In genomic region chr17:54372071-54372720, GRCh38 we compare ENCODE assay signal across 17 cellular contexts.
DNase-seq lines count a peak whose midpoint lies in the region; ATAC-seq, FAIRE-seq and TF ChIP-seq lines count a peak whose summit lies in the region.
"Had no signal": no experiment of that assay in that cellular context is flagged by ENCODE, and none has a peak within 500 bp of the region (broad histone marks: within the 10 kb centered on the region; RNA-seq: fewer than 3 reads in every experiment).

No MANE protein-coding gene starts in this region.

- no peak for FAIRE-seq in RCC 7860 (lab: Jason Lieb, UNC)

- ATAC-seq in WTC11 (peak; percentile 51; the same call in 1 of the 2 replicates), HG02798 (IDR thresholded peaks at IDR 0.05; ENCODE audit: poor library complexity, unreplicated experiment) (no peak)
- ATAC-seq: A549, HCT116, Panc1 had no signal

- peaks cover 49% of the 10 kb centered on the region for H3K9me3 Mint-ChIP-seq in WTC11

- peaks cover 19% of the 10 kb centered on the region for H3K4me1 Mint-ChIP-seq in WTC11

- H3K27me3 Mint-ChIP-seq in WTC11 (ENCODE audit: low read depth) = no peaks in the 10 kb centered on the region

- H3K27me3 ChIP-seq in H7 (ENCODE audit: control insufficient read depth, insufficient read depth, low read length) (no peaks in the 10 kb centered on the region), neuron (ENCODE audit: insufficient read depth, low read length) (no peaks in the 10 kb centered on the region)

- H3K27ac Mint-ChIP-seq in WTC11 = 0 out of 2 replicates have a peak overlapping the region, but pooled peaks have one; percentile 41

- peaks cover 20% of the 10 kb centered on the region for H3K4me1 ChIP-seq in neuron (ENCODE audit: insufficient read depth, low read length)
- H3K4me1 ChIP-seq: A549 had no signal

- no peak for TF ChIP-seq CTCF in WTC11 (IDR thresholded peaks at IDR 0.05)

- POLR2A ChIA-PET in WTC11 (lab: Charles Lee) = no interaction called here

- peaks cover 23% of the 10 kb centered on the region for H3K36me3 Mint-ChIP-seq in WTC11

- no peak overlapping the region for H3K4me3 Mint-ChIP-seq in WTC11

- no peaks in the 10 kb centered on the region for H3K36me3 ChIP-seq in H7 (replicated peaks; ENCODE audit: control insufficient read depth, insufficient read depth, low read length)
- H3K36me3 ChIP-seq in neuron (ENCODE audit: insufficient read depth, low read length) = no peaks in the 10 kb centered on the region

- no peaks in the 10 kb centered on the region for H3K9me3 ChIP-seq in neuron (ENCODE audit: low read length)
- H3K9me3 ChIP-seq: A549 had no signal

- H2AFZ ChIP-seq in neuron (ENCODE audit: low read depth, low read length) = peak overlapping the region; percentile 84

- DNase-seq in H7 (peak; percentile 7), WTC11 (ENCODE audit: low spot score) (no peak), iPS-NIHi11 (ENCODE audit: low spot score) (peak; percentile 18), DMS79 (lab: John Stamatoyannopoulos, UW) (no peak), RCC 7860 (ENCODE audit: low spot score) (no peak)
- DNase-seq: DMS153, KBM-7, NCI-H1436 treated with DMSO at 0.1 percent for 48 hours, NCI-H2029 treated with DMSO at 0.1 percent for 48 hours, NCI-H510A, NCI-H82, Right ventricle myocardium superior had no signal

- CTCF ChIA-PET in WTC11 (lab: Charles Lee) = no interaction called here

- no peak overlapping the region for H3K4me3 ChIP-seq in H7 (ENCODE audit: insufficient read depth, low read depth, low read length)
- H3K4me3 ChIP-seq in neuron (ENCODE audit: low read length) = peak overlapping the region; percentile 16
- H3K4me3 ChIP-seq: A549 had no signal

TF ChIP-seq in WTC11, 78 proteins besides CTCF, POLR2A, EP300 and RAD21:
- TF ChIP-seq MXD4 (CRISPR knock-in tag; IDR thresholded peaks at IDR 0.05; ENCODE audit: borderline replicate concordance) (no peak), AR (CRISPR knock-in tag; IDR thresholded peaks at IDR 0.05) (no peak), ZNF512 (CRISPR knock-in tag; IDR thresholded peaks at IDR 0.05; ENCODE audit: borderline replicate concordance) (no peak), JUN (CRISPR knock-in tag; IDR thresholded peaks at IDR 0.05) (no peak), ZNF232 (CRISPR knock-in tag; IDR thresholded peaks at IDR 0.05) (no peak), ETV6 (CRISPR knock-in tag; IDR thresholded peaks at IDR 0.05) (no peak), FOXP1 (CRISPR knock-in tag; IDR thresholded peaks at IDR 0.05; ENCODE audit: borderline replicate concordance) (no peak), SMAD4 (CRISPR knock-in tag; IDR thresholded peaks at IDR 0.05) (no peak), GTF2I (CRISPR knock-in tag; conservative IDR thresholded peaks at IDR 0.05) (no peak), ESRRA (CRISPR knock-in tag; IDR thresholded peaks at IDR 0.05; ENCODE audit: borderline replicate concordance) (no peak)
- TF ChIP-seq, protein P1, sequence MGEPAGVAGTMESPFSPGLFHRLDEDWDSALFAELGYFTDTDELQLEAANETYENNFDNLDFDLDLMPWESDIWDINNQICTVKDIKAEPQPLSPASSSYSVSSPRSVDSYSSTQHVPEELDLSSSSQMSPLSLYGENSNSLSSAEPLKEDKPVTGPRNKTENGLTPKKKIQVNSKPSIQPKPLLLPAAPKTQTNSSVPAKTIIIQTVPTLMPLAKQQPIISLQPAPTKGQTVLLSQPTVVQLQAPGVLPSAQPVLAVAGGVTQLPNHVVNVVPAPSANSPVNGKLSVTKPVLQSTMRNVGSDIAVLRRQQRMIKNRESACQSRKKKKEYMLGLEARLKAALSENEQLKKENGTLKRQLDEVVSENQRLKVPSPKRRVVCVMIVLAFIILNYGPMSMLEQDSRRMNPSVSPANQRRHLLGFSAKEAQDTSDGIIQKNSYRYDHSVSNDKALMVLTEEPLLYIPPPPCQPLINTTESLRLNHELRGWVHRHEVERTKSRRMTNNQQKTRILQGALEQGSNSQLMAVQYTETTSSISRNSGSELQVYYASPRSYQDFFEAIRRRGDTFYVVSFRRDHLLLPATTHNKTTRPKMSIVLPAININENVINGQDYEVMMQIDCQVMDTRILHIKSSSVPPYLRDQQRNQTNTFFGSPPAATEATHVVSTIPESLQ (CRISPR knock-in tag; IDR thresholded peaks at IDR 0.05) = no peak

Comparison
In these comparisons a context has a peak if more than half of its experiments do, and no peak if none do; other contexts are left out.
1. DNase-seq: peak in H7 (single experiment) and iPS-NIHi11 (single experiment); none in WTC11 (single experiment), DMS79 (single experiment) and RCC 7860 (single experiment).